Comparison of ENCODE assay signal across 1 cellular context in the genomic region with DNA sequence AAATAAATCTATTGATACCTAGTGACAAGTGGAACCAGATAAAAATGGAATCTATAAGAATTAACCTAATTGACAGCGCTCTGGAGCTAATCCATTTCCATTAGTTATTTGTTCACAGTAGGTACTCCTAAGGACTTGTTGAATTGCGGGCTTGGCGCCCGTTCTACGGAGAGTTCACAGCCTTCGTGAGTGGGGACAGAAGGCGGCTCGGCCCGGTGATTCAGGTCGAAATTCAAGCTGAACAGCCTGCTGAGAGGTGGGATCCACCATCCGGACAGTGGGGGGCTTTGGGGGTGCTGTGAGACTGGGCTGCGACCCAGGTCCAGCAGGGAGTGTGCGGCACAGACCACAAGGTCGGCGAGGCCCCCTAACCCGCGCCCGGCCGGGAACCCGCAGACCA.
A peak's percentile ranks its signal among the peaks of the same experiment; 100 is the strongest.
TF ChIP-seq lines count a peak whose summit lies in the region.

No MANE protein-coding gene starts in this region.

TF ChIP-seq in HepG2, 621 proteins besides CTCF, POLR2A, EP300 and RAD21 (continued from another document):
- TF ChIP-seq PAWR (CRISPR knock-in tag; IDR thresholded peaks at IDR 0.05; ENCODE audit: borderline replicate concordance) (no peak), PLRG1 (conservative IDR thresholded peaks at IDR 0.05) (no peak), ZNF749 (CRISPR knock-in tag; IDR thresholded peaks at IDR 0.05; ENCODE audit: borderline replicate concordance) (0 out of 2 replicates have a peak, but pooled peaks have one; percentile 0), ZSCAN29 (CRISPR knock-in tag; conservative IDR thresholded peaks at IDR 0.05) (0 out of 2 replicates have a peak, but pooled peaks have one; percentile 19), REXO4 (CRISPR knock-in tag; IDR thresholded peaks at IDR 0.05; ENCODE audit: borderline replicate concordance) (no peak), ELF4 (CRISPR knock-in tag; IDR thresholded peaks at IDR 0.05; ENCODE audit: borderline replicate concordance) (0 out of 2 replicates have a peak, but pooled peaks have one; percentile 25), CBX2 (IDR thresholded peaks at IDR 0.05; ENCODE audit: low read depth, low read length) (0 out of 2 replicates have a peak, but pooled peaks have one; percentile 30), CBX2 (CRISPR knock-in tag; IDR thresholded peaks at IDR 0.05; ENCODE audit: low read depth) (no peak), CAMTA2 (CRISPR knock-in tag; IDR thresholded peaks at IDR 0.05; ENCODE audit: borderline replicate concordance) (0 out of 2 replicates have a peak, but pooled peaks have one; percentile 4), HNRNPLL (IDR thresholded peaks at IDR 0.05; ENCODE audit: low read depth, low read length, poor library complexity, severe bottlenecking) (peak; percentile 24), AGO2 (optimal IDR thresholded peaks at IDR 0.05; ENCODE audit: low read depth, low read length) (no peak), ZSCAN20 (CRISPR knock-in tag; IDR thresholded peaks at IDR 0.05; ENCODE audit: borderline replicate concordance) (no peak), ARNTL (CRISPR knock-in tag; IDR thresholded peaks at IDR 0.05) (no peak), DR1 (CRISPR knock-in tag; IDR thresholded peaks at IDR 0.05) (no peak)
- TF ChIP-seq, protein P1, sequence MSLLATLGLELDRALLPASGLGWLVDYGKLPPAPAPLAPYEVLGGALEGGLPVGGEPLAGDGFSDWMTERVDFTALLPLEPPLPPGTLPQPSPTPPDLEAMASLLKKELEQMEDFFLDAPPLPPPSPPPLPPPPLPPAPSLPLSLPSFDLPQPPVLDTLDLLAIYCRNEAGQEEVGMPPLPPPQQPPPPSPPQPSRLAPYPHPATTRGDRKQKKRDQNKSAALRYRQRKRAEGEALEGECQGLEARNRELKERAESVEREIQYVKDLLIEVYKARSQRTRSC (CRISPR knock-in tag; IDR thresholded peaks at IDR 0.05; ENCODE audit: low read depth), result 0 out of 2 replicates have a peak, but pooled peaks have one; percentile 9
- TF ChIP-seq, protein P2, sequence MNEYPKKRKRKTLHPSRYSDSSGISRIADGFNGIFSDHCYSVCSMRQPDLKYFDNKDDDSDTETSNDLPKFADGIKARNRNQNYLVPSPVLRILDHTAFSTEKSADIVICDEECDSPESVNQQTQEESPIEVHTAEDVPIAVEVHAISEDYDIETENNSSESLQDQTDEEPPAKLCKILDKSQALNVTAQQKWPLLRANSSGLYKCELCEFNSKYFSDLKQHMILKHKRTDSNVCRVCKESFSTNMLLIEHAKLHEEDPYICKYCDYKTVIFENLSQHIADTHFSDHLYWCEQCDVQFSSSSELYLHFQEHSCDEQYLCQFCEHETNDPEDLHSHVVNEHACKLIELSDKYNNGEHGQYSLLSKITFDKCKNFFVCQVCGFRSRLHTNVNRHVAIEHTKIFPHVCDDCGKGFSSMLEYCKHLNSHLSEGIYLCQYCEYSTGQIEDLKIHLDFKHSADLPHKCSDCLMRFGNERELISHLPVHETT (CRISPR knock-in tag; conservative IDR thresholded peaks at IDR 0.05), result no peak
- TF ChIP-seq, protein P3, sequence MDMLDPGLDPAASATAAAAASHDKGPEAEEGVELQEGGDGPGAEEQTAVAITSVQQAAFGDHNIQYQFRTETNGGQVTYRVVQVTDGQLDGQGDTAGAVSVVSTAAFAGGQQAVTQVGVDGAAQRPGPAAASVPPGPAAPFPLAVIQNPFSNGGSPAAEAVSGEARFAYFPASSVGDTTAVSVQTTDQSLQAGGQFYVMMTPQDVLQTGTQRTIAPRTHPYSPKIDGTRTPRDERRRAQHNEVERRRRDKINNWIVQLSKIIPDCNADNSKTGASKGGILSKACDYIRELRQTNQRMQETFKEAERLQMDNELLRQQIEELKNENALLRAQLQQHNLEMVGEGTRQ (IDR thresholded peaks at IDR 0.05; ENCODE audit: low read depth, low read length), result no peak
- TF ChIP-seq, protein P3 (CRISPR knock-in tag; IDR thresholded peaks at IDR 0.05; ENCODE audit: borderline replicate concordance), result no peak
TF ChIP-seq in HepG2: peak in this region for 10.
